Comparison of ENCODE assay signal across 1 cellular context in the genomic region with DNA sequence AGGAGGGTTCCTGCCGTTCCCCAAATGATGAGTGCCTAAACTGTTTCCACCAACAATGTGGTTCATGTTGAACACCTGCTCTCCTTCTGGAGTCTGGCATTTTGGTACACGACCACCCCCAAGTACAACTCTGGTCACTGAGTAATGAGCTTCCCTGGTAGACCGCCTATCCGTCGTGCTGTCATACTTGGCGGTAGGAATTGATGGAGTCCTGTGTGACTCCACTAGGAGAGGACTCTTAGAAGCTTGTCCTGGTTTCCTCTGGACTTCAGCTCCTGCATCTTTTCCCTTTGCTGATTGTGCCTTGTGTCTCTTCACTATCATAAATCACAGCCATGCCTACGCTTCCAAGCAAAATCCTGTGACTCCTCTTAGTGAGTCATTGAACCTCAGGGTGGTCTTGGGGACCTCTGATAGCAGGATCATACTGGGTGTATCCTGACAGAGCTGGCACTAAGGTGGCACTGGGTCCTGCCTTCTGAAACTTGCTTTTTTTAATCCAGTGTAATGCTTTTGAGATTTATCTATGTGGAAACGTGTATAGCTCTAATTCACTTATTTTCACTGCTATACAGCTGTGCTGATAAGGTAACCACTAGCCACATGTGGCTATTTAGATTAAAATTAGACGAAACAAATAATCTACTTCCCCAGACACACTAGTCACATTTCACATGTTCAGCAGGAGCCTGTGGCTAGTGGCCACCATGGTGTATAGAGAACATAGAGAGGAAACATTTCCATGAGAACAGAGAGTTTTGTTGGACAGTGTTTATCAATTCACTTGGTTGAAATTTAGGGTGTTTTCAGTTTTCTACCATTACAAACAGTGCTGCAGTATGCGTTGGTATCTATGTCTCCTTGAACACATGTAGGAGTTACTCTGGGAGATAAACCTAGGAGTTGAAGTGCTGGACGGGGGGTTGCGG.
TF ChIP-seq lines count a peak whose summit lies in the region.

No MANE protein-coding gene starts in this region.

TF ChIP-seq in K562, 482 proteins besides CTCF, POLR2A, EP300 and RAD21 (continued from another document and continues in another):
- TF ChIP-seq, protein P1, sequence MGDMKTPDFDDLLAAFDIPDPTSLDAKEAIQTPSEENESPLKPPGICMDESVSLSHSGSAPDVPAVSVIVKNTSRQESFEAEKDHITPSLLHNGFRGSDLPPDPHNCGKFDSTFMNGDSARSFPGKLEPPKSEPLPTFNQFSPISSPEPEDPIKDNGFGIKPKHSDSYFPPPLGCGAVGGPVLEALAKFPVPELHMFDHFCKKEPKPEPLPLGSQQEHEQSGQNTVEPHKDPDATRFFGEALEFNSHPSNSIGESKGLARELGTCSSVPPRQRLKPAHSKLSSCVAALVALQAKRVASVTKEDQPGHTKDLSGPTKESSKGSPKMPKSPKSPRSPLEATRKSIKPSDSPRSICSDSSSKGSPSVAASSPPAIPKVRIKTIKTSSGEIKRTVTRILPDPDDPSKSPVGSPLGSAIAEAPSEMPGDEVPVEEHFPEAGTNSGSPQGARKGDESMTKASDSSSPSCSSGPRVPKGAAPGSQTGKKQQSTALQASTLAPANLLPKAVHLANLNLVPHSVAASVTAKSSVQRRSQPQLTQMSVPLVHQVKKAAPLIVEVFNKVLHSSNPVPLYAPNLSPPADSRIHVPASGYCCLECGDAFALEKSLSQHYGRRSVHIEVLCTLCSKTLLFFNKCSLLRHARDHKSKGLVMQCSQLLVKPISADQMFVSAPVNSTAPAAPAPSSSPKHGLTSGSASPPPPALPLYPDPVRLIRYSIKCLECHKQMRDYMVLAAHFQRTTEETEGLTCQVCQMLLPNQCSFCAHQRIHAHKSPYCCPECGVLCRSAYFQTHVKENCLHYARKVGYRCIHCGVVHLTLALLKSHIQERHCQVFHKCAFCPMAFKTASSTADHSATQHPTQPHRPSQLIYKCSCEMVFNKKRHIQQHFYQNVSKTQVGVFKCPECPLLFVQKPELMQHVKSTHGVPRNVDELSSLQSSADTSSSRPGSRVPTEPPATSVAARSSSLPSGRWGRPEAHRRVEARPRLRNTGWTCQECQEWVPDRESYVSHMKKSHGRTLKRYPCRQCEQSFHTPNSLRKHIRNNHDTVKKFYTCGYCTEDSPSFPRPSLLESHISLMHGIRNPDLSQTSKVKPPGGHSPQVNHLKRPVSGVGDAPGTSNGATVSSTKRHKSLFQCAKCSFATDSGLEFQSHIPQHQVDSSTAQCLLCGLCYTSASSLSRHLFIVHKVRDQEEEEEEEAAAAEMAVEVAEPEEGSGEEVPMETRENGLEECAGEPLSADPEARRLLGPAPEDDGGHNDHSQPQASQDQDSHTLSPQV (IDR thresholded peaks at IDR 0.05): no peak
- TF ChIP-seq DDX20 (tag; IDR thresholded peaks at IDR 0.05; ENCODE audit: low read depth): 0 out of 2 replicates have a peak, but pooled peaks have one; percentile 25
- TF ChIP-seq KLF10 (CRISPR knock-in tag; IDR thresholded peaks at IDR 0.05): no peak
- TF ChIP-seq, protein P2, sequence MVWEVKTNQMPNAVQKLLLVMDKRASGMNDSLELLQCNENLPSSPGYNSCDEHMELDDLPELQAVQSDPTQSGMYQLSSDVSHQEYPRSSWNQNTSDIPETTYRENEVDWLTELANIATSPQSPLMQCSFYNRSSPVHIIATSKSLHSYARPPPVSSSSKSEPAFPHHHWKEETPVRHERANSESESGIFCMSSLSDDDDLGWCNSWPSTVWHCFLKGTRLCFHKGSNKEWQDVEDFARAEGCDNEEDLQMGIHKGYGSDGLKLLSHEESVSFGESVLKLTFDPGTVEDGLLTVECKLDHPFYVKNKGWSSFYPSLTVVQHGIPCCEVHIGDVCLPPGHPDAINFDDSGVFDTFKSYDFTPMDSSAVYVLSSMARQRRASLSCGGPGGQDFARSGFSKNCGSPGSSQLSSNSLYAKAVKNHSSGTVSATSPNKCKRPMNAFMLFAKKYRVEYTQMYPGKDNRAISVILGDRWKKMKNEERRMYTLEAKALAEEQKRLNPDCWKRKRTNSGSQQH (CRISPR knock-in tag; IDR thresholded peaks at IDR 0.05): no peak
- no peak for TF ChIP-seq ZBTB1 (CRISPR knock-in tag; IDR thresholded peaks at IDR 0.05; ENCODE audit: borderline replicate concordance, low read depth)
- no peak for TF ChIP-seq PHF8 (IDR thresholded peaks at IDR 0.05; ENCODE audit: borderline replicate concordance, low read length)
- peak; percentile 81; the same call in 1 of the 2 replicates for TF ChIP-seq ZNF766 (CRISPR knock-in tag; conservative IDR thresholded peaks at IDR 0.05)
- peak; percentile 80 for TF ChIP-seq CCNT2 (IDR thresholded peaks at IDR 0.05; ENCODE audit: borderline replicate concordance, extremely low read depth, insufficient read length, low read depth, low read length)
- no peak for TF ChIP-seq FOXJ2 (tag; IDR thresholded peaks at IDR 0.05)
- TF ChIP-seq KHSRP (IDR thresholded peaks at IDR 0.05): peak; percentile 50; the same call in 1 of the 2 replicates
- TF ChIP-seq HDAC6 (IDR thresholded peaks at IDR 0.05; ENCODE audit: low read depth, low read length): no peak
- TF ChIP-seq, protein P3, sequence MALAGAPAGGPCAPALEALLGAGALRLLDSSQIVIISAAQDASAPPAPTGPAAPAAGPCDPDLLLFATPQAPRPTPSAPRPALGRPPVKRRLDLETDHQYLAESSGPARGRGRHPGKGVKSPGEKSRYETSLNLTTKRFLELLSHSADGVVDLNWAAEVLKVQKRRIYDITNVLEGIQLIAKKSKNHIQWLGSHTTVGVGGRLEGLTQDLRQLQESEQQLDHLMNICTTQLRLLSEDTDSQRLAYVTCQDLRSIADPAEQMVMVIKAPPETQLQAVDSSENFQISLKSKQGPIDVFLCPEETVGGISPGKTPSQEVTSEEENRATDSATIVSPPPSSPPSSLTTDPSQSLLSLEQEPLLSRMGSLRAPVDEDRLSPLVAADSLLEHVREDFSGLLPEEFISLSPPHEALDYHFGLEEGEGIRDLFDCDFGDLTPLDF (CRISPR knock-in tag; IDR thresholded peaks at IDR 0.05): no peak
- no peak for TF ChIP-seq ZNF347 (CRISPR knock-in tag; IDR thresholded peaks at IDR 0.05; ENCODE audit: low read depth)
- TF ChIP-seq, protein P4, sequence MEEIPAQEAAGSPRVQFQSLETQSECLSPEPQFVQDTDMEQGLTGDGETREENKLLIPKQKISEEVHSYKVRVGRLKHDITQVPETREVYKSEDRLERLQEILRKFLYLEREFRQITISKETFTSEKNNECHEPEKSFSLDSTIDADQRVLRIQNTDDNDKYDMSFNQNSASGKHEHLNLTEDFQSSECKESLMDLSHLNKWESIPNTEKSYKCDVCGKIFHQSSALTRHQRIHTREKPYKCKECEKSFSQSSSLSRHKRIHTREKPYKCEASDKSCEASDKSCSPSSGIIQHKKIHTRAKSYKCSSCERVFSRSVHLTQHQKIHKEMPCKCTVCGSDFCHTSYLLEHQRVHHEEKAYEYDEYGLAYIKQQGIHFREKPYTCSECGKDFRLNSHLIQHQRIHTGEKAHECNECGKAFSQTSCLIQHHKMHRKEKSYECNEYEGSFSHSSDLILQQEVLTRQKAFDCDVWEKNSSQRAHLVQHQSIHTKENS (CRISPR knock-in tag; IDR thresholded peaks at IDR 0.05): no peak
- TF ChIP-seq ELF4 (CRISPR knock-in tag; IDR thresholded peaks at IDR 0.05): no peak
- TF ChIP-seq ETV6 (IDR thresholded peaks at IDR 0.05; ENCODE audit: borderline replicate concordance in 1 of 2, low read depth in 2 of 2, low read length in 1 of 2): peak in 1 of 2 experiments; percentile 67; a peak in 1 of 4 replicates
- TF ChIP-seq ETV6 (CRISPR knock-in tag; IDR thresholded peaks at IDR 0.05; ENCODE audit: borderline replicate concordance): no peak
- no peak for TF ChIP-seq MCM2 (IDR thresholded peaks at IDR 0.05; ENCODE audit: low read depth)
- no peak for TF ChIP-seq SAP30 (IDR thresholded peaks at IDR 0.05; ENCODE audit: borderline replicate concordance, insufficient read depth, low read depth, low read length, poor library complexity, severe bottlenecking)
- peak; percentile 61 for TF ChIP-seq SP1 (CRISPR knock-in tag; IDR thresholded peaks at IDR 0.05)
- no peak for TF ChIP-seq ZFPM2 (CRISPR knock-in tag; IDR thresholded peaks at IDR 0.05)
- TF ChIP-seq SNRNP70 (optimal IDR thresholded peaks at IDR 0.05; ENCODE audit: low read depth, low read length): no peak
- TF ChIP-seq, protein P5, sequence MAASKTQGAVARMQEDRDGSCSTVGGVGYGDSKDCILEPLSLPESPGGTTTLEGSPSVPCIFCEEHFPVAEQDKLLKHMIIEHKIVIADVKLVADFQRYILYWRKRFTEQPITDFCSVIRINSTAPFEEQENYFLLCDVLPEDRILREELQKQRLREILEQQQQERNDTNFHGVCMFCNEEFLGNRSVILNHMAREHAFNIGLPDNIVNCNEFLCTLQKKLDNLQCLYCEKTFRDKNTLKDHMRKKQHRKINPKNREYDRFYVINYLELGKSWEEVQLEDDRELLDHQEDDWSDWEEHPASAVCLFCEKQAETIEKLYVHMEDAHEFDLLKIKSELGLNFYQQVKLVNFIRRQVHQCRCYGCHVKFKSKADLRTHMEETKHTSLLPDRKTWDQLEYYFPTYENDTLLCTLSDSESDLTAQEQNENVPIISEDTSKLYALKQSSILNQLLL (CRISPR knock-in tag; IDR thresholded peaks at IDR 0.05; ENCODE audit: borderline replicate concordance): no peak
- TF ChIP-seq MAFF (IDR thresholded peaks at IDR 0.05; ENCODE audit: low read length): no peak
- TF ChIP-seq ZNF785 (CRISPR knock-in tag; IDR thresholded peaks at IDR 0.05): no peak
- TF ChIP-seq ZNF586 (CRISPR knock-in tag; conservative IDR thresholded peaks at IDR 0.05): no peak
- TF ChIP-seq RCOR1 (IDR thresholded peaks at IDR 0.05; ENCODE audit: borderline replicate concordance in 1 of 2, low read depth in 2 of 2, low read length in 2 of 2): peak; percentile 93 to 98
- no peak for TF ChIP-seq NFYB (IDR thresholded peaks at IDR 0.05; ENCODE audit: extremely low read depth, insufficient read length)
- TF ChIP-seq, protein P6, sequence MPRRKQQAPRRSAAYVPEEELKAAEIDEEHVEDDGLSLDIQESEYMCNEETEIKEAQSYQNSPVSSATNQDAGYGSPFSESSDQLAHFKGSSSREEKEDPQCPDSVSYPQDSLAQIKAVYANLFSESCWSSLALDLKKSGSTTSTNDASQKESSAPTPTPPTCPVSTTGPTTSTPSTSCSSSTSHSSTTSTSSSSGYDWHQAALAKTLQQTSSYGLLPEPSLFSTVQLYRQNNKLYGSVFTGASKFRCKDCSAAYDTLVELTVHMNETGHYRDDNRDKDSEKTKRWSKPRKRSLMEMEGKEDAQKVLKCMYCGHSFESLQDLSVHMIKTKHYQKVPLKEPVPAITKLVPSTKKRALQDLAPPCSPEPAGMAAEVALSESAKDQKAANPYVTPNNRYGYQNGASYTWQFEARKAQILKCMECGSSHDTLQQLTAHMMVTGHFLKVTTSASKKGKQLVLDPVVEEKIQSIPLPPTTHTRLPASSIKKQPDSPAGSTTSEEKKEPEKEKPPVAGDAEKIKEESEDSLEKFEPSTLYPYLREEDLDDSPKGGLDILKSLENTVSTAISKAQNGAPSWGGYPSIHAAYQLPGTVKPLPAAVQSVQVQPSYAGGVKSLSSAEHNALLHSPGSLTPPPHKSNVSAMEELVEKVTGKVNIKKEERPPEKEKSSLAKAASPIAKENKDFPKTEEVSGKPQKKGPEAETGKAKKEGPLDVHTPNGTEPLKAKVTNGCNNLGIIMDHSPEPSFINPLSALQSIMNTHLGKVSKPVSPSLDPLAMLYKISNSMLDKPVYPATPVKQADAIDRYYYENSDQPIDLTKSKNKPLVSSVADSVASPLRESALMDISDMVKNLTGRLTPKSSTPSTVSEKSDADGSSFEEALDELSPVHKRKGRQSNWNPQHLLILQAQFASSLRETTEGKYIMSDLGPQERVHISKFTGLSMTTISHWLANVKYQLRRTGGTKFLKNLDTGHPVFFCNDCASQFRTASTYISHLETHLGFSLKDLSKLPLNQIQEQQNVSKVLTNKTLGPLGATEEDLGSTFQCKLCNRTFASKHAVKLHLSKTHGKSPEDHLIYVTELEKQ (CRISPR knock-in tag; IDR thresholded peaks at IDR 0.05): no peak
- no peak for TF ChIP-seq KDM4B (IDR thresholded peaks at IDR 0.05; ENCODE audit: borderline replicate concordance in 2 of 2, low read depth in 1 of 2)
- TF ChIP-seq, protein P7, sequence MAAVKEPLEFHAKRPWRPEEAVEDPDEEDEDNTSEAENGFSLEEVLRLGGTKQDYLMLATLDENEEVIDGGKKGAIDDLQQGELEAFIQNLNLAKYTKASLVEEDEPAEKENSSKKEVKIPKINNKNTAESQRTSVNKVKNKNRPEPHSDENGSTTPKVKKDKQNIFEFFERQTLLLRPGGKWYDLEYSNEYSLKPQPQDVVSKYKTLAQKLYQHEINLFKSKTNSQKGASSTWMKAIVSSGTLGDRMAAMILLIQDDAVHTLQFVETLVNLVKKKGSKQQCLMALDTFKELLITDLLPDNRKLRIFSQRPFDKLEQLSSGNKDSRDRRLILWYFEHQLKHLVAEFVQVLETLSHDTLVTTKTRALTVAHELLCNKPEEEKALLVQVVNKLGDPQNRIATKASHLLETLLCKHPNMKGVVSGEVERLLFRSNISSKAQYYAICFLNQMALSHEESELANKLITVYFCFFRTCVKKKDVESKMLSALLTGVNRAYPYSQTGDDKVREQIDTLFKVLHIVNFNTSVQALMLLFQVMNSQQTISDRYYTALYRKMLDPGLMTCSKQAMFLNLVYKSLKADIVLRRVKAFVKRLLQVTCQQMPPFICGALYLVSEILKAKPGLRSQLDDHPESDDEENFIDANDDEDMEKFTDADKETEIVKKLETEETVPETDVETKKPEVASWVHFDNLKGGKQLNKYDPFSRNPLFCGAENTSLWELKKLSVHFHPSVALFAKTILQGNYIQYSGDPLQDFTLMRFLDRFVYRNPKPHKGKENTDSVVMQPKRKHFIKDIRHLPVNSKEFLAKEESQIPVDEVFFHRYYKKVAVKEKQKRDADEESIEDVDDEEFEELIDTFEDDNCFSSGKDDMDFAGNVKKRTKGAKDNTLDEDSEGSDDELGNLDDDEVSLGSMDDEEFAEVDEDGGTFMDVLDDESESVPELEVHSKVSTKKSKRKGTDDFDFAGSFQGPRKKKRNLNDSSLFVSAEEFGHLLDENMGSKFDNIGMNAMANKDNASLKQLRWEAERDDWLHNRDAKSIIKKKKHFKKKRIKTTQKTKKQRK (IDR thresholded peaks at IDR 0.05; ENCODE audit: borderline replicate concordance, low read depth, low read length): no peak
- TF ChIP-seq GATAD2A (IDR thresholded peaks at IDR 0.05): no peak; the same call in 1 of the 2 replicates
- TF ChIP-seq EWSR1 (IDR thresholded peaks at IDR 0.05; ENCODE audit: borderline replicate concordance, low read depth, partially characterized antibody): no peak
- TF ChIP-seq, protein P8, sequence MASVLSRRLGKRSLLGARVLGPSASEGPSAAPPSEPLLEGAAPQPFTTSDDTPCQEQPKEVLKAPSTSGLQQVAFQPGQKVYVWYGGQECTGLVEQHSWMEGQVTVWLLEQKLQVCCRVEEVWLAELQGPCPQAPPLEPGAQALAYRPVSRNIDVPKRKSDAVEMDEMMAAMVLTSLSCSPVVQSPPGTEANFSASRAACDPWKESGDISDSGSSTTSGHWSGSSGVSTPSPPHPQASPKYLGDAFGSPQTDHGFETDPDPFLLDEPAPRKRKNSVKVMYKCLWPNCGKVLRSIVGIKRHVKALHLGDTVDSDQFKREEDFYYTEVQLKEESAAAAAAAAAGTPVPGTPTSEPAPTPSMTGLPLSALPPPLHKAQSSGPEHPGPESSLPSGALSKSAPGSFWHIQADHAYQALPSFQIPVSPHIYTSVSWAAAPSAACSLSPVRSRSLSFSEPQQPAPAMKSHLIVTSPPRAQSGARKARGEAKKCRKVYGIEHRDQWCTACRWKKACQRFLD (CRISPR knock-in tag; IDR thresholded peaks at IDR 0.05): peak; percentile 67
- no peak for TF ChIP-seq GABPB2 (CRISPR knock-in tag; conservative IDR thresholded peaks at IDR 0.05)
- TF ChIP-seq, protein P9, sequence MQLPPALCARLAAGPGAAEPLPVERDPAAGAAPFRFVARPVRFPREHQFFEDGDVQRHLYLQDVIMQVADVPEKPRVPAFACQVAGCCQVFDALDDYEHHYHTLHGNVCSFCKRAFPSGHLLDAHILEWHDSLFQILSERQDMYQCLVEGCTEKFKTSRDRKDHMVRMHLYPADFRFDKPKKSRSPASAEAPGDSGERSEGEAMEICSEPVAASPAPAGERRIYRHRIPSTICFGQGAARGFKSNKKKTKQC (CRISPR knock-in tag; IDR thresholded peaks at IDR 0.05): no peak
- no peak for TF ChIP-seq OTX1 (CRISPR knock-in tag; IDR thresholded peaks at IDR 0.05)
- peak; percentile 75; the same call in 1 of the 2 replicates for TF ChIP-seq PHB2 (IDR thresholded peaks at IDR 0.05; ENCODE audit: low read depth)
